In the genomic region with DNA sequence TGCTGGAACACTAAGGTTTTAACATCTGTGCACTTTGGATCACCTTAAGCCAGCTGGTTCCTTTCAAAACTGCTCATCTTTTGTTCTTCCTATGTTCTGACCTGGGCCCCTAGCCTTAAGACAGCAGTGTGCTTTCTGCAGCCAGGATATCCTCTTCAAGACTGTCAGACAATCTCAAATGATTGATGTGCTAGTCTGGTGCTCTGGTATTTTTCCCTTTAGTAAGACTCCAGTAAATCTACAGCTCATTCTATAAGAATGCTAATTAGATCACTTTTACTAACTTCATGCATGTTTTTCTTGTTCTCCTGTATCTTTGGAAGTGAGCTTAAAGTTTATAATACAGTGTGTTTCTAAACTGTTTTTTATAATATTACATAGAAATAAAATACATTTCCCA, we compare ENCODE assay signal across 11 cellular contexts.
DNase-seq lines count a peak whose midpoint lies in the region; ATAC-seq, FAIRE-seq and TF ChIP-seq lines count a peak whose summit lies in the region.
"Had no signal": no experiment of that assay in that cellular context is flagged by ENCODE, and none has a peak within 500 bp of the region (broad histone marks: within the 10 kb centered on the region; RNA-seq: fewer than 3 reads in every experiment).

No MANE protein-coding gene starts in this region.

- no peaks in the 10 kb centered on the region for H3K9me3 Mint-ChIP-seq in chondrocyte (ENCODE audit: low read depth)

- no peak for ATAC-seq in lower lobe of right lung

- H3K4me1 ChIP-seq in mucosa of rectum (ENCODE audit: control insufficient read depth in 2 of 2, insufficient read depth in 2 of 2, low read length in 2 of 2) (peaks cover 12 to 30% of the 10 kb centered on the region in 2 donors), lower lobe of right lung (peaks cover 19% of the 10 kb centered on the region)

- H3K36me3 ChIP-seq in mucosa of rectum (ENCODE audit: control insufficient read depth in 2 of 2, insufficient read depth in 2 of 2, low read length in 2 of 2) (no peaks in the 10 kb centered on the region), lower lobe of right lung (no peaks in the 10 kb centered on the region)

- H3K27ac ChIP-seq in mucosa of rectum (ENCODE audit: low read depth in 2 of 2, low read length in 2 of 2) (peak overlapping the region; percentile 74 to 94), lower lobe of right lung (no peak overlapping the region)

- peak overlapping the region in 1 of 2 donors; percentile 52 for H3K9ac ChIP-seq in mucosa of rectum (ENCODE audit: low read depth in 1 of 2, low read length in 2 of 2)

- intact Hi-C loops in lower lobe of right lung (cut with DNase I), result no loop called here

- no peak overlapping the region for H3K4me3 Mint-ChIP-seq in chondrocyte (ENCODE audit: unreplicated experiment)
- H3K4me3 Mint-ChIP-seq: CD8-positive, alpha-beta memory T cell had no signal

- peaks cover 49% of the 10 kb centered on the region for H3K4me1 Mint-ChIP-seq in chondrocyte (ENCODE audit: low read depth)
- H3K4me1 Mint-ChIP-seq: CD8-positive, alpha-beta memory T cell had no signal

- DNase-seq in AG08396 (ENCODE audit: low spot score) (peak; percentile 28), HTR-8/SVneo (ENCODE audit: insufficient read length, low spot score) (peak; percentile 40), chondrocyte (ENCODE audit: low spot score) (no peak), NCI-H2171 treated with DMSO at 0.1 percent for 48 hours (lab: John Stamatoyannopoulos, UW) (no peak), lower lobe of right lung (no peak), putamen (ENCODE audit: low spot score) (no peak)
- DNase-seq in activated effector memory CD4-positive, alpha-beta T cell treated with anti-CD3 and anti-CD28 coated beads, Interleukin-2, amount 50 U/mL, for 16 hours, result no peak
- DNase-seq: CD8-positive, alpha-beta memory T cell; NCI-H1694 treated with DMSO at 0.1 percent for 48 hours; stimulated activated CD4-positive, alpha-beta T cell treated with anti-CD3 and anti-CD28 coated beads, Interleukin-4, amount 100 ng/mL, for 24 hours had no signal

- H3K27ac Mint-ChIP-seq in chondrocyte (ENCODE audit: unreplicated experiment), result peak overlapping the region; percentile 84
- H3K27ac Mint-ChIP-seq: CD8-positive, alpha-beta memory T cell had no signal

- no peaks in the 10 kb centered on the region for H3K27me3 Mint-ChIP-seq in chondrocyte (ENCODE audit: low read depth)

- no peak overlapping the region for H3K4me3 ChIP-seq in mucosa of rectum (ENCODE audit: low read length in 2 of 2)
- H3K4me3 ChIP-seq in lower lobe of right lung, result no peak overlapping the region

- no peaks in the 10 kb centered on the region for H3K36me3 Mint-ChIP-seq in chondrocyte (ENCODE audit: low read depth)

- no peak for TF ChIP-seq CTCF in chondrocyte (IDR thresholded peaks at IDR 0.05)
- no peak for TF ChIP-seq CTCF in lower lobe of right lung (IDR thresholded peaks at IDR 0.05)

- H3K9me3 ChIP-seq in mucosa of rectum (ENCODE audit: control insufficient read depth in 2 of 2, low read length in 2 of 2), result no peaks in the 10 kb centered on the region
- no peaks in the 10 kb centered on the region for H3K9me3 ChIP-seq in lower lobe of right lung

- no peaks in the 10 kb centered on the region for H3K27me3 ChIP-seq in mucosa of rectum (ENCODE audit: control insufficient read depth in 2 of 2, insufficient read depth in 2 of 2, low read length in 2 of 2)
- no peaks in the 10 kb centered on the region for H3K27me3 ChIP-seq in lower lobe of right lung (ENCODE audit: low read depth)

- no peak for FAIRE-seq in HTR-8/SVneo (lab: Jason Lieb, UNC)

Comparison
In these comparisons a context has a peak if more than half of its experiments do, and no peak if none do; other contexts are left out.
1. DNase-seq: peak in AG08396 (single experiment) and HTR-8/SVneo (single experiment); none in chondrocyte (single experiment), activated effector memory CD4-positive, alpha-beta T cell treated with anti-CD3 and anti-CD28 coated beads, Interleukin-2, amount 50 U/mL, for 16 hours (single experiment), NCI-H2171 treated with DMSO at 0.1 percent for 48 hours (single experiment), lower lobe of right lung (single experiment) and putamen (single experiment).